ENCODE assay signal across 8 cellular contexts in the genomic region with DNA sequence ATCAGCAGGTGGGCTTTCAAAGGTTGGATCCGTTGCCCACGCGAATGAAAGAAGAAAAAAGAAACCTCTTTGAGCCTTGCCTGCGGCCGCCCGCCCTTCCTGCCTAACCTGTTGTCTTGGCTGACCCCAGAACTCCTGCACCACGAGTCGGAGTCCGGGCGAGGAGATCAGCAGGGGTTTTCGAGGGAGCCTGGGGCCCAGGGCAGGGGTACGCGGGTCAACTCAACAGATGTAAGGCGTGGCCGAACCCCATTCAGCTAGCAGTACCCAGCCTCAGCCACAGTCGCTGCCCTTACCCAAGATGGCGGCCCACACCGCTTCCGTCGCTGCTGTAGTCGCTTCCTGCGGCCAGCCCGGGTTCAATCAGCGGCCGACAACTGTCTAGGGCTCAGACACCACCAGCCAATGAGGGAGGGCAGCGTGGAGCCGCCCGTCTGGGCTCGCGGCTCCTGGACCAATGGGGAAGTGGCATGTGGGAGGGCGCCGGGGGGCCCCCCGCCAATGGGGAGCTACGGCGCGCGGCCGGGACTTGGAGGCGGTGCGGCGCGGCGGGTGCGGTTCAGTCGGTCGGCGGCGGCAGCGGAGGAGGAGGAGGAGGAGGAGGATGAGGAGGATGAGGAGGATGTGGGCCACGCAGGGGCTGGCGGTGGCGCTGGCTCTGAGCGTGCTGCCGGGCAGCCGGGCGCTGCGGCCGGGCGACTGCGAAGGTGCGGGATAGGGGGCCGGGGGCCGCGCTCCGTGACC. TPM values are rescaled to one million over a fixed set of nuclear protein-coding genes. Genes with fewer than 3 reads are reported as not detected.
DNase-seq lines count a peak whose midpoint lies in the region; ATAC-seq, FAIRE-seq and TF ChIP-seq lines count a peak whose summit lies in the region.

A gene (plus strand): TSS at position 562 of the 744 bp plus-strand sequence. CDS start 52 bp downstream, at position 614.

- FAIRE-seq in HepG2 (lab: Jason Lieb, UNC), result peak; percentile 39

- CTCF ChIA-PET in HepG2 (lab: Yijun Ruan, JAX; ENCODE audit: low intra/inter-chr PET ratio, low total read pairs), result no interaction called here

- peaks cover 2 to 12% of the 10 kb centered on the region in 2 experiments; a peak in 4 of 5 replicates for H3K36me3 ChIP-seq in HepG2 (replicated peaks in 1 of 2; ENCODE audit: control insufficient read depth in 1 of 2, insufficient read depth in 2 of 2, low read length in 2 of 2)

- DNase-seq in CD1c-positive myeloid dendritic cell (ENCODE audit: extremely low spot score), result peak; percentile 99
- DNase-seq in NCI-H82 (lab: John Stamatoyannopoulos, UW), result peak; percentile 97
- peak; percentile 95 to 97 for DNase-seq in activated CD4-positive, alpha-beta T cell treated with anti-CD3 and anti-CD28 coated beads, Interleukin-2, amount 50 U/mL, for 48 hours
- DNase-seq in dermis blood vessel endothelial cell, result peak; percentile 99
- DNase-seq in HepG2 (ENCODE audit: low spot score), result peak; percentile 96
- peak; percentile 95 for DNase-seq in stimulated activated CD4-positive, alpha-beta T cell treated with anti-CD3 and anti-CD28 coated beads, Interleukin-4, amount 100 ng/mL, for 1 hour

- no TSS peak for BruUV-seq in HepG2 (replicated peaks; lab: Mats Ljungman, UMichigan)

- TF ChIP-seq POLR2A in HepG2 (IDR thresholded peaks at IDR 0.05; ENCODE audit: insufficient read depth in 1 of 2, low read depth in 2 of 2, low read length in 2 of 2), result peak in 1 of 2 experiments; percentile 85; a peak in 2 of 4 replicates

- H3K4me3 ChIP-seq in HepG2 (replicated peaks in 1 of 3; ENCODE audit: insufficient read depth in 1 of 3, low read depth in 2 of 3, low read length in 3 of 3), result peak within 1 kb of the TSS; percentile 90 to 95 (median 92)

- peak within 1 kb of the TSS; percentile 86 for H3K4me2 ChIP-seq in HepG2 (ENCODE audit: low read depth, low read length)

- peaks cover 8% of the 10 kb centered on the region for H4K20me1 ChIP-seq in HepG2 (ENCODE audit: insufficient read depth, low read length)

- no peak within 1 kb of the TSS for H2AFZ ChIP-seq in HepG2 (ENCODE audit: low read length)

- peak; percentile 25; the same call in 1 of the 2 replicates for TF ChIP-seq RAD21 in HepG2 (CRISPR knock-in tag; IDR thresholded peaks at IDR 0.05)

- H3K79me2 ChIP-seq in HepG2 (ENCODE audit: insufficient read depth, low read length), result peaks cover 36% of the 10 kb centered on the region

- in situ Hi-C loops in HepG2 (cut with HindIII; ENCODE audit: extremely low pct_ligation_motif_present, low pct_unique_long_range_greater_than_20kb), result loop anchor here (5.0 kb wide), 1 partner anchor 813 kb away; no protein-coding TSS in a partner anchor

- TF ChIP-seq EP300 in HepG2 (IDR thresholded peaks at IDR 0.05; ENCODE audit: low read depth in 2 of 2, low read length in 2 of 2), result no peak
- no peak for TF ChIP-seq EP300 in HepG2 (CRISPR knock-in tag; IDR thresholded peaks at IDR 0.05; ENCODE audit: borderline replicate concordance)

- ATAC-seq in GM19397 (IDR thresholded peaks at IDR 0.05; ENCODE audit: unreplicated experiment) (peak; percentile 94), HG03571 (IDR thresholded peaks at IDR 0.05; ENCODE audit: unreplicated experiment) (peak; percentile 94), HepG2 (peak; percentile 94)

- peak; percentile 2; the same call in 1 of the 2 replicates for TF ChIP-seq CTCF in HepG2 (CRISPR knock-in tag; IDR thresholded peaks at IDR 0.05)

- intact Hi-C loops in HepG2 (cut with micrococcal nuclease; ENCODE audit: unreplicated experiment), result loop anchor here (10.0 kb wide), 1 partner anchor 290 kb away; a partner anchor contains a TSS

- no peaks in the 10 kb centered on the region for H3K9me3 ChIP-seq in HepG2 (ENCODE audit: low read length)

- H3K4me1 ChIP-seq in HepG2 (ENCODE audit: insufficient read depth, low read length), result peaks cover 55% of the 10 kb centered on the region

- peak within 1 kb of the TSS; percentile 98 for H3K9ac ChIP-seq in HepG2 (ENCODE audit: insufficient read depth, low read depth, low read length)

- H3K27me3 ChIP-seq in HepG2 (ENCODE audit: control insufficient read depth in 1 of 2, insufficient read depth in 2 of 2, low read length in 2 of 2), result peaks cover 0 to 1% of the 10 kb centered on the region in 2 experiments; a peak in 1 of 5 replicates

- 1% methylated on average over 41 of the region's 65 CpGs for WGBS in HepG2 (ENCODE audit: low lambda C conversion rate)

- POLR2A ChIA-PET in HepG2 (lab: Yijun Ruan, JAX), result interaction anchor here (0.6 to 2.2 kb wide), 16 partner anchors 8 to 816 kb away, joined by 3 to 15 read pairs (median 4); a partner anchor contains a TSS

- H3K27ac ChIP-seq in HepG2 (ENCODE audit: extremely low read length, insufficient read depth, low read length), result peak within 1 kb of the TSS; percentile 96

TF ChIP-seq in HepG2, 621 proteins besides CTCF, POLR2A, EP300 and RAD21 (continues in another document):
- TF ChIP-seq ZSCAN9 (CRISPR knock-in tag; IDR thresholded peaks at IDR 0.05; ENCODE audit: borderline replicate concordance), result 0 out of 2 replicates have a peak, but pooled peaks have one; percentile 65
- TF ChIP-seq ZNF326 (CRISPR knock-in tag; IDR thresholded peaks at IDR 0.05; ENCODE audit: borderline replicate concordance), result no peak
- TF ChIP-seq, protein P1, sequence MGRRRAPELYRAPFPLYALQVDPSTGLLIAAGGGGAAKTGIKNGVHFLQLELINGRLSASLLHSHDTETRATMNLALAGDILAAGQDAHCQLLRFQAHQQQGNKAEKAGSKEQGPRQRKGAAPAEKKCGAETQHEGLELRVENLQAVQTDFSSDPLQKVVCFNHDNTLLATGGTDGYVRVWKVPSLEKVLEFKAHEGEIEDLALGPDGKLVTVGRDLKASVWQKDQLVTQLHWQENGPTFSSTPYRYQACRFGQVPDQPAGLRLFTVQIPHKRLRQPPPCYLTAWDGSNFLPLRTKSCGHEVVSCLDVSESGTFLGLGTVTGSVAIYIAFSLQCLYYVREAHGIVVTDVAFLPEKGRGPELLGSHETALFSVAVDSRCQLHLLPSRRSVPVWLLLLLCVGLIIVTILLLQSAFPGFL (CRISPR knock-in tag; IDR thresholded peaks at IDR 0.05), result no peak
- TF ChIP-seq, protein P2, sequence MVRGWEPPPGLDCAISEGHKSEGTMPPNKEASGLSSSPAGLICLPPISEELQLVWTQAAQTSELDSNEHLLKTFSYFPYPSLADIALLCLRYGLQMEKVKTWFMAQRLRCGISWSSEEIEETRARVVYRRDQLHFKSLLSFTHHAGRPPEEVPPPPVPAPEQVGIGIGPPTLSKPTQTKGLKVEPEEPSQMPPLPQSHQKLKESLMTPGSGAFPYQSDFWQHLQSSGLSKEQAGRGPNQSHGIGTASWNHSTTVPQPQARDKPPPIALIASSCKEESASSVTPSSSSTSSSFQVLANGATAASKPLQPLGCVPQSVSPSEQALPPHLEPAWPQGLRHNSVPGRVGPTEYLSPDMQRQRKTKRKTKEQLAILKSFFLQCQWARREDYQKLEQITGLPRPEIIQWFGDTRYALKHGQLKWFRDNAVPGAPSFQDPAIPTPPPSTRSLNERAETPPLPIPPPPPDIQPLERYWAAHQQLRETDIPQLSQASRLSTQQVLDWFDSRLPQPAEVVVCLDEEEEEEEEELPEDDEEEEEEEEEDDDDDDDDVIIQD (CRISPR knock-in tag; IDR thresholded peaks at IDR 0.05; ENCODE audit: low read depth), result no peak; the same call in 1 of the 2 replicates

RNA-seq across cellular contexts. Expression of the gene that starts here (rescaled TPM):
- total RNA-seq in dermis blood vessel endothelial cell (100 and 134 TPM in 2 replicates), HepG2 (2016; rRNA removed; fragmentation: Illumina TruSeq; extraction: Trizol) (111 and 269 TPM in 2 replicates)
- 69.4 and 76.3 TPM in 2 replicates for total RNA-seq in HepG2 (2016; cell fraction: cytosol; rRNA removed; fragmentation: Illumina TruSeq; extraction: Trizol; ENCODE audit: low read depth)
- 107 and 262 TPM in 2 replicates for total RNA-seq in HepG2 (2016; cell fraction: insoluble cytoplasmic fraction; rRNA removed; fragmentation: Illumina TruSeq; extraction: Trizol)
- 72.9 and 73.6 TPM in 2 replicates for total RNA-seq in HepG2 (2016; cell fraction: membrane; rRNA removed; fragmentation: Illumina TruSeq; extraction: Trizol)
- 161 and 173 TPM in 2 replicates for total RNA-seq in HepG2 (2016; cell fraction: nucleus; rRNA removed; fragmentation: Illumina TruSeq; extraction: Trizol)
- polyA plus RNA-seq in HepG2 (2011; rRNA removed), result 47.6 and 55.4 TPM in 2 replicates
- polyA plus RNA-seq in HepG2 (2011; cell fraction: cytosol; rRNA removed), result 45.7 and 62.4 TPM in 2 replicates
- polyA plus RNA-seq in HepG2 (2011; cell fraction: nucleus; rRNA removed), result 15.5 and 21.5 TPM in 2 replicates
- 75.8 and 112 TPM in 2 replicates for polyA plus RNA-seq in HepG2 (2012)
- polyA plus RNA-seq in HepG2 (2016; cell fraction: cytosol; fragmentation: Illumina TruSeq; extraction: Trizol; ENCODE audit: low read depth), result 49.9 and 54.5 TPM in 2 replicates
- 114 and 115 TPM in 2 replicates for polyA plus RNA-seq in HepG2 (2016; cell fraction: insoluble cytoplasmic fraction; fragmentation: Illumina TruSeq; extraction: Trizol; ENCODE audit: low read depth)
- 56.5 and 56.9 TPM in 2 replicates for polyA plus RNA-seq in HepG2 (2016; cell fraction: membrane; fragmentation: Illumina TruSeq; extraction: Trizol; ENCODE audit: low read depth)
- 280 and 295 TPM in 2 replicates for polyA plus RNA-seq in HepG2 (2016; cell fraction: nucleus; fragmentation: Illumina TruSeq; extraction: Trizol; ENCODE audit: insufficient read depth, low read depth)
- 5.1 and 7.1 TPM in 2 replicates for polyA minus RNA-seq in HepG2 (2011; rRNA and poly(A)+ RNA removed; ENCODE audit: low replicate concordance)
- 15.4 and 17.7 TPM in 2 replicates for polyA minus RNA-seq in HepG2 (2011; cell fraction: cytosol; rRNA and poly(A)+ RNA removed)
- polyA minus RNA-seq in HepG2 (2011; cell fraction: nucleus; rRNA and poly(A)+ RNA removed), result 16.2 and 19.4 TPM in 2 replicates

Comparison
In these comparisons a context has a peak if more than half of its experiments do, and no peak if none do; other contexts are left out.
1. Peak in every context shown above with its lines: DNase-seq, ATAC-seq, H3K4me3 ChIP-seq and H3K27ac ChIP-seq.